In the genomic region with DNA sequence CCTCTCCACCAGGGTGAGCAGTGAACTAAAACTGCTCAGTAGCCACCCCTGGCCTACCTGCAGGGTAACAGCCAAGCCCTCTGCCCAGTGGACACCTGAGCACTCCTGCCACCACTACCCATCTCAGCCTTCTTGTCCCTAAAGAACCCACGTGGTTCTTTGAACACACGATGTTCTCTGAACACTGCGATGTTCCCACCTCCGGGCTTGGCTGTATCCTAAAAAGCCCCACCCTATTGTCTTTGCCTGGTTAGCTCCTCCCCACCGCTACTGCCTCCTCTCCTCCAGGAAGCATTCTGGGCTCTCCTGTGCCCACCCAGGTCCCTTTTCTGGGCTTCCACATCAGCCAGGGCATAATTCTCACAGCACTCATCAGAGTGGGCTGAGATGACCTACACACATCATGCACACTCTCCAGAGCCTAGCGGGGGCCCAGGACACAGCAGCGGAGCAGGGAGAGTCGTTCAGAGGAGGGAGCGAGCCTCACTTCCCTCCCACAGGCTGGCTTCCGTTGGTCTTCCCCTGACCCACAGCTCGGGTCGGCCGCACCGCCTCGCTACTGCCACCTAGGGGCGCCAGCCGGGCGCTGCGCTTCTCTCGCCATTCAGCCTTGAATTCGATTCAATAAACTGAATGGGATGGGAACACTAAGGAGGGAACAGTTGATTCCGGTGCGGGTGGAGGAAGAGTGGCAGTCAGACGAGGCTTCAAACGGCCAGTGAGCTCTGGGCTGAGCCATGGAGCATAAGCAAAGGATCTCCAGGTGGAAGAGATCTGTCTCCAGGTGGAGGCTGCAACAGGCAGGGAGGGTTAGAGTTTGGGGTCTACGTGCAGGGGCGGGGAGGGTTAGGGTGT, we compare ENCODE assay signal across 8 cellular contexts. TPM values are rescaled to one million over a fixed set of nuclear protein-coding genes. Genes with fewer than 3 reads are reported as not detected.
DNase-seq lines count a peak whose midpoint lies in the region; ATAC-seq, FAIRE-seq and TF ChIP-seq lines count a peak whose summit lies in the region.

No MANE protein-coding gene starts in this region.

- ATAC-seq in A549 (peak; percentile 68 to 84), GM18867 (IDR thresholded peaks at IDR 0.05; ENCODE audit: unreplicated experiment) (peak; percentile 40), T-helper 17 cell (peak; percentile 45), right cardiac atrium (peak; percentile 81 to 87)

- no peak for TF ChIP-seq POLR2A in A549 (IDR thresholded peaks at IDR 0.05; ENCODE audit: low read length)

- POLR2A ChIA-PET in A549 (lab: Yijun Ruan, JAX): interaction anchor here (0.5 to 0.7 kb wide), 3 partner anchors 30 to 1152 kb away, joined by 3 to 4 read pairs (median 3); no protein-coding TSS in a partner anchor

- CTCF ChIA-PET in A549 (lab: Yijun Ruan, JAX): interaction anchor here (0.5 to 4.1 kb wide), 30 partner anchors 9 to 1541 kb away, joined by 3 to 34 read pairs (median 5); a partner anchor contains a TSS

- DNase-seq in A549 (ENCODE audit: low read depth in 1 of 2, low spot score in 1 of 2) (peak; percentile 55 to 71), MV-4-11 (lab: John Stamatoyannopoulos, UW) (peak; percentile 91), T-helper 17 cell (peak; percentile 63 to 67 (median 65)), anterior cingulate cortex (lab: John Stamatoyannopoulos, UW) (peak in 57 of 58 donors; percentile 3 to 80 (median 50)), right cardiac atrium (peak; percentile 82 to 93 (median 92)), pulmonary artery endothelial cell (ENCODE audit: low read depth, low spot score) (peak; percentile 30)

- H3K4me3 Mint-ChIP-seq in T-helper 17 cell: peak overlapping the region; percentile 88

- peaks cover 45% of the 10 kb centered on the region for H3K4me1 Mint-ChIP-seq in T-helper 17 cell

- H3K36me3 ChIP-seq in urinary bladder (ENCODE audit: insufficient read depth): no peaks in the 10 kb centered on the region

- no peak overlapping the region for H3K4me3 ChIP-seq in A549
- peak overlapping the region; percentile 5 for H3K4me3 ChIP-seq in right cardiac atrium (ENCODE audit: low read length)
- no peak overlapping the region for H3K4me3 ChIP-seq in urinary bladder (ENCODE audit: low read depth, low read length)

- FAIRE-seq in A549 (lab: Jason Lieb, UNC): no peak

- peaks cover 4% of the 10 kb centered on the region for H3K36me3 Mint-ChIP-seq in T-helper 17 cell (ENCODE audit: low read depth)

- TF ChIP-seq CTCF in A549 (IDR thresholded peaks at IDR 0.05): peak; percentile 70

- H3K27ac ChIP-seq in A549 (peak overlapping the region; percentile 50 to 80; a peak in 4 of 6 replicates), right cardiac atrium (ENCODE audit: low read length) (peak overlapping the region; percentile 89), urinary bladder (ENCODE audit: low read depth) (peak overlapping the region; percentile 4)

- no peaks in the 10 kb centered on the region for H3K27me3 ChIP-seq in right cardiac atrium (ENCODE audit: control insufficient read depth, insufficient read depth)

- peak overlapping the region; percentile 83 for H3K4me2 ChIP-seq in A549

- peak overlapping the region; percentile 92 for H3K27ac Mint-ChIP-seq in T-helper 17 cell

- H3K27me3 Mint-ChIP-seq in T-helper 17 cell: no peaks in the 10 kb centered on the region

- H3K9me3 ChIP-seq in A549 (no peaks in the 10 kb centered on the region), T-helper 17 cell (ENCODE audit: control insufficient read depth, low read length, poor library complexity, severe bottlenecking) (no peaks in the 10 kb centered on the region), right cardiac atrium (ENCODE audit: control insufficient read depth, low read length) (no peaks in the 10 kb centered on the region)

- no peak for TF ChIP-seq EP300 in A549 (IDR thresholded peaks at IDR 0.05)

- intact Hi-C loops in right cardiac atrium (cut with DNase I): loop anchor here in 1 of 4 donors (5.0 to 10.0 kb wide), 2 partner anchors 35 to 57 kb away; a partner anchor contains a TSS

- H3K4me1 ChIP-seq in A549 (peaks cover 19% of the 10 kb centered on the region), right cardiac atrium (ENCODE audit: control insufficient read depth, insufficient read depth, low read length) (peaks cover 16% of the 10 kb centered on the region), urinary bladder (ENCODE audit: insufficient read depth) (no peaks in the 10 kb centered on the region)

- WGBS in A549 (ENCODE audit: missing lambda C conversion rate): 34% methylated on average over 13 of the region's 27 CpGs
- WGBS in right cardiac atrium: 7% methylated on average over 27 of the region's 27 CpGs
- WGBS in urinary bladder: 10% methylated on average over 27 of the region's 27 CpGs

- peak; percentile 53 to 59 for TF ChIP-seq RAD21 in A549 (conservative IDR thresholded peaks at IDR 0.05 in 1 of 2, IDR thresholded peaks at IDR 0.05 in 1 of 2)

TF ChIP-seq in A549, 52 proteins besides CTCF, POLR2A, EP300 and RAD21:
- peak; percentile 53 for TF ChIP-seq SMC3 (IDR thresholded peaks at IDR 0.05)
- TF ChIP-seq, protein P1, sequence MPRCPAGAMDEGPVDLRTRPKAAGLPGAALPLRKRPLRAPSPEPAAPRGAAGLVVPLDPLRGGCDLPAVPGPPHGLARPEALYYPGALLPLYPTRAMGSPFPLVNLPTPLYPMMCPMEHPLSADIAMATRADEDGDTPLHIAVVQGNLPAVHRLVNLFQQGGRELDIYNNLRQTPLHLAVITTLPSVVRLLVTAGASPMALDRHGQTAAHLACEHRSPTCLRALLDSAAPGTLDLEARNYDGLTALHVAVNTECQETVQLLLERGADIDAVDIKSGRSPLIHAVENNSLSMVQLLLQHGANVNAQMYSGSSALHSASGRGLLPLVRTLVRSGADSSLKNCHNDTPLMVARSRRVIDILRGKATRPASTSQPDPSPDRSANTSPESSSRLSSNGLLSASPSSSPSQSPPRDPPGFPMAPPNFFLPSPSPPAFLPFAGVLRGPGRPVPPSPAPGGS (IDR thresholded peaks at IDR 0.05): no peak
TF ChIP-seq in A549: peak in this region for 1.

RNA-seq across cellular contexts. Expression of a gene that starts 3.2 kb away (rescaled TPM):
- polyA plus RNA-seq in A549 (2011; rRNA removed) (39.3 and 44.4 TPM in 2 replicates), A549 (2017; fragmentation: RNase III; extraction: RNeasy Plus Mini Kit Qiagen cat#74134 plus additional on column Dnase treatment) (55.6 to 58.9 TPM (median 57.3 TPM) in 3 replicates), right cardiac atrium (28.4 TPM), urinary bladder (36.7 TPM)
- polyA plus RNA-seq in A549 (2012; cell fraction: cytosol; rRNA removed): 54.2 and 60.8 TPM in 2 replicates
- polyA plus RNA-seq in A549 (2012; cell fraction: nucleus; rRNA removed): 45.8 TPM in 2 replicates
- polyA minus RNA-seq in A549 (2011; rRNA and poly(A)+ RNA removed): 54.8 and 56.3 TPM in 2 replicates
- total RNA-seq in T-helper 17 cell (10 to 100 TPM; 37.5 to 40.7 TPM), right cardiac atrium (10 to 100 TPM; 55.4 to 67.5 (median 64.6) TPM), pulmonary artery endothelial cell (65.6 and 90.6 TPM in 2 replicates), urinary bladder (41.1 TPM)

RNA-seq across cellular contexts. Expression of a gene that starts 50.3 kb away (rescaled TPM):
- polyA plus RNA-seq in A549 (2011; rRNA removed) (not detected in 2 replicates), A549 (2017; fragmentation: RNase III; extraction: RNeasy Plus Mini Kit Qiagen cat#74134 plus additional on column Dnase treatment) (not detected in 3 replicates), right cardiac atrium (not detected), urinary bladder (not detected)
- polyA plus RNA-seq in A549 (2012; cell fraction: cytosol; rRNA removed): not detected in 2 replicates
- 0.24 TPM in 1 of 2 replicates, not detected in the other for polyA plus RNA-seq in A549 (2012; cell fraction: nucleus; rRNA removed)
- not detected in 2 replicates for polyA minus RNA-seq in A549 (2011; rRNA and poly(A)+ RNA removed)
- total RNA-seq in T-helper 17 cell (not detected), right cardiac atrium (not detected), pulmonary artery endothelial cell (not detected in 2 replicates), urinary bladder (not detected)

RNA-seq across cellular contexts. Expression of a gene that starts 58.8 kb away (rescaled TPM):
- polyA plus RNA-seq in A549 (2011; rRNA removed): 23.0 and 53.2 TPM in 2 replicates
- 69.3 and 79.1 TPM in 2 replicates for polyA plus RNA-seq in A549 (2012; cell fraction: cytosol; rRNA removed)
- 132 and 180 TPM in 2 replicates for polyA plus RNA-seq in A549 (2012; cell fraction: nucleus; rRNA removed)
- polyA plus RNA-seq in A549 (2017; fragmentation: RNase III; extraction: RNeasy Plus Mini Kit Qiagen cat#74134 plus additional on column Dnase treatment): 29.7 to 37.9 TPM (median 33.4 TPM) in 3 replicates
- polyA minus RNA-seq in A549 (2011; rRNA and poly(A)+ RNA removed): 22.9 and 24.2 TPM in 2 replicates
- 10 to 100 TPM; 89.5 to 93.1 TPM for total RNA-seq in T-helper 17 cell
- 10 to 100 TPM; 51.1 to 88.9 (median 64.0) TPM for total RNA-seq in right cardiac atrium
- polyA plus RNA-seq in right cardiac atrium: 64.6 TPM
- 44.0 and 51.6 TPM in 2 replicates for total RNA-seq in pulmonary artery endothelial cell
- 31.2 TPM for total RNA-seq in urinary bladder
- 60.2 TPM for polyA plus RNA-seq in urinary bladder

Comparison
In these comparisons a context has a peak if more than half of its experiments do, and no peak if none do; other contexts are left out.
1. DNase-seq: peak in every context shown above with its lines; median percentile 92 in right cardiac atrium; 91 in MV-4-11; 65 in T-helper 17 cell; 63 in A549; 50 in anterior cingulate cortex; 30 in pulmonary artery endothelial cell.
2. H3K27ac ChIP-seq: peak in every context shown above with its lines; median percentile 89 in right cardiac atrium; 65 in A549; 4 in urinary bladder.